ENCODE assay signal across 8 cellular contexts in the genomic region with DNA sequence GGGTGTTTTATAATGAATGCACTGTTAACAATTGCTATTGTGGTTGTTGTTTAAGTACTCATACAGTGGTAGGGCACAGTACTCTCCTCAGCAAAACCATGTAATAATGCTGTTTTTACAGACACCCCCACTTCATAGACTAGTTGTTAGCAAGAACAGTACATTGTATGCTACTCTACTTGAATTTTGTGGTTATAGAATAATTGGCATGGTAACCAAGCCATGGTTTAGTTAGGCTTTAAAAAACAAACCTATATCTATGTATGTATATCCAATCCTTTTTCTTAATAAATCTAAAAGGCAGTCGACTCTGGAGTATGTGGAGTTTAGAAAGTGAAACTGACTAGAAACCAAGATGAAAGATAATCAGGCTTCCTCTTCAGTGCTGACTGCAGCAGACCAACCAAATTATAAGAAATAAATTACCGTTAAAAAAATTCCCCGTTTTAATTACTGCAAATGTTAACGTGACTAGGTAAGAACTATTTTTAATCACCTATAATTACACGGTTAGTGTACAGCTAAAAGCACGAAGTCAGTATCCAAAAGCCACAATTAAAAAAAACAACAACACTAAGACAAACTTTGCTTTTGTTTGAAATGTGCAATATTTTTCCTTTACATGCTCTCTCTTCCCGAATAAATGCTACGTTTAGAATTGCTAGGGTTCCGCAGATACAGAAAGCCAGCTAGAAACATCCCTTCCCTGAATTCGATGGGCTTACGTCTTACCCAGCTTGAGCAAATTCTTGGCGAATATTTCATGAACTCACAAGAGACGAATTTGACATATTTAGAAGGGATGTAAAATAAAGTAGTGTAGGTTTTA.
DNase-seq lines count a peak whose midpoint lies in the region; FAIRE-seq and TF ChIP-seq lines count a peak whose summit lies in the region.

No MANE protein-coding gene starts in this region.

- H3K36me3 ChIP-seq in BE2C (no peaks in the 10 kb centered on the region), thyroid gland (no peaks in the 10 kb centered on the region)

- H3K4me1 ChIP-seq in BE2C (peaks cover 5% of the 10 kb centered on the region; the same call in 1 of the 2 replicates), thyroid gland (peaks cover 0 to 3% of the 10 kb centered on the region in 2 donors)

- no peaks in the 10 kb centered on the region for H3K36me3 Mint-ChIP-seq in chondrocyte (ENCODE audit: low read depth)

- peak overlapping the region; percentile 97 for H3K27ac Mint-ChIP-seq in chondrocyte (ENCODE audit: unreplicated experiment)

- DNase-seq in BE2C (no peak), GM20000 (ENCODE audit: low spot score) (peak; percentile 56), NCI-H748 treated with DMSO at 0.1 percent for 48 hours (lab: John Stamatoyannopoulos, UW) (peak; percentile 10), chondrocyte (ENCODE audit: low spot score) (no peak), lung microvascular endothelial cell (ENCODE audit: low read depth in 2 of 2) (peak; percentile 62 to 66), thyroid gland (no peak), NCI-H1092 (lab: John Stamatoyannopoulos, UW) (no peak), H54 (ENCODE audit: insufficient read length, low spot score) (no peak)

- peak overlapping the region; percentile 93 to 96 (median 94) for H3K27ac ChIP-seq in thyroid gland

- H3K27me3 ChIP-seq in BE2C (no peaks in the 10 kb centered on the region), thyroid gland (no peaks in the 10 kb centered on the region)

- no peaks in the 10 kb centered on the region for H3K9me3 Mint-ChIP-seq in chondrocyte (ENCODE audit: low read depth)

- H3K9me3 ChIP-seq in BE2C, result no peaks in the 10 kb centered on the region
- no peaks in the 10 kb centered on the region for H3K9me3 ChIP-seq in thyroid gland

- FAIRE-seq in H54 (lab: Jason Lieb, UNC), result no peak

- H3K4me3 Mint-ChIP-seq in chondrocyte (ENCODE audit: unreplicated experiment), result peak overlapping the region; percentile 82

- peaks cover 29% of the 10 kb centered on the region for H3K4me1 Mint-ChIP-seq in chondrocyte (ENCODE audit: low read depth)

- WGBS in thyroid gland, 2 donors, result 12% methylated on average over 13 of the region's 13 CpGs

- TF ChIP-seq POLR2A in thyroid gland (IDR thresholded peaks at IDR 0.05) (no peak), H54 (IDR thresholded peaks at IDR 0.05; ENCODE audit: low read depth, low read length) (no peak)

- H3K4me3 ChIP-seq in BE2C (ENCODE audit: low read depth, low read length), result peak overlapping the region; percentile 75
- H3K4me3 ChIP-seq in thyroid gland (replicated peaks in 1 of 3), result peak overlapping the region in 2 of 3 donors; percentile 58 to 67

- no peak for TF ChIP-seq CTCF in BE2C (IDR thresholded peaks at IDR 0.05; ENCODE audit: low read depth, low read length)
- TF ChIP-seq CTCF in GM20000 (IDR thresholded peaks at IDR 0.05; ENCODE audit: extremely low read depth, missing control alignments), result no peak
- TF ChIP-seq CTCF in chondrocyte (IDR thresholded peaks at IDR 0.05), result no peak
- no peak for TF ChIP-seq CTCF in thyroid gland (IDR thresholded peaks at IDR 0.05)

- no peaks in the 10 kb centered on the region for H3K27me3 Mint-ChIP-seq in chondrocyte (ENCODE audit: low read depth)

- intact Hi-C loops in thyroid gland (cut with DNase I), result no loop called here

Comparison
In these comparisons a context has a peak if more than half of its experiments do, and no peak if none do; other contexts are left out.
1. DNase-seq: peak in GM20000 (single experiment), NCI-H748 treated with DMSO at 0.1 percent for 48 hours (single experiment) and lung microvascular endothelial cell (2 of 2); none in BE2C (single experiment), chondrocyte (single experiment), thyroid gland (0 of 2), NCI-H1092 (single experiment) and H54 (single experiment).